ENCODE assay signal across 22 cellular contexts in the genomic region with DNA sequence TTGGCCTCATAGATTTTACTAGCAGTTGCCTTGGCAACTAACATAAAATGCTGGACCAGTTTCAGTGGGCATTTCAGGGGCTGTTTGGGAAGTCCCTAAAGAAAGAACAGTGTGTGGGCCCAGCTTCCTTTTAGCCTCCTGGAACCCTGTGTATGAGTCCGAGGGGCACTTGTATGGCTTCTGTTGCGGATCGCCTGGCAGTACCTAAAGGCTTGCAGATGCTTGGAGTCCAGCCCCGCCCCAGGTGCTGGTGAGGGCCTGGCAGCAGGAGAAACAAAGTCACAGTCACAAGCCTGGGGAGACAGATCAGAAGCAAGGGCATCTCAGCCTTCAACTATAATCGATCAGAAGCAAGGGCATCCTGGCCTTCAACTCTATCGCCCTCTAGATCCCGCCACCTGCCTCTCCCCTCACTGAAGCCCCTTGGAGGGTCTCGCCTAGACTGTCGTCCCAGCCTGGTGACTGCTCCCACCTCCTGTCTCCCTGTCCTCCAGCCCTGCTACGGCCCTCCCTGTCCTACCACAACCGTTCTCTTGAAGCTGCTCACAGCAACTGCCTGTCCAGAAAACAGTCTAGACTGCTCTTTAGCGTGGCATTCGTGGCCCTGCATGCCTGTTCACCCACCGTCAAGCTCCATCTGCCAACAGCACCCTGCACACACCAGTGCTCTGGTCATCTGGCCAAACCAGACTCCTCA. TPM values are rescaled to one million over a fixed set of nuclear protein-coding genes. Genes with fewer than 3 reads are reported as not detected.
DNase-seq lines count a peak whose midpoint lies in the region; ATAC-seq, FAIRE-seq and TF ChIP-seq lines count a peak whose summit lies in the region.
"Had no signal": no experiment of that assay in that cellular context is flagged by ENCODE, and none has a peak within 500 bp of the region (broad histone marks: within the 10 kb centered on the region; RNA-seq: fewer than 3 reads in every experiment).

No MANE protein-coding gene starts in this region.

- no peak overlapping the region for H3K4me3 Mint-ChIP-seq in H9
- H3K4me3 Mint-ChIP-seq in osteocyte (ENCODE audit: unreplicated experiment) = no peak overlapping the region
- H3K4me3 Mint-ChIP-seq in Calu3 (ENCODE audit: low read depth, unreplicated experiment) = no peak overlapping the region
- H3K4me3 Mint-ChIP-seq in CD4-positive, alpha-beta T cell = no peak overlapping the region
- H3K4me3 Mint-ChIP-seq: CD8-positive, alpha-beta T cell had no signal

- POLR2A ChIA-PET in K562 (lab: Yijun Ruan, JAX) = interaction anchor here (0.9 kb wide), 1 partner anchor 9 kb away, joined by 3 read pairs; no protein-coding TSS in a partner anchor
- POLR2A ChIA-PET in CD4-positive, alpha-beta T cell (lab: Charles Lee) = no interaction called here

- no peak overlapping the region for H3K14ac ChIP-seq in H9 (ENCODE audit: insufficient read depth, low read length)

- no TSS peak for BruUV-seq in K562 (replicated peaks; lab: Mats Ljungman, UMichigan)
- no TSS peak for BruUV-seq in Calu3 (replicated peaks; lab: Mats Ljungman, UMichigan)

- CTCF ChIA-PET in K562 (lab: Yijun Ruan, JAX; ENCODE audit: low intra/inter-chr PET ratio) (no interaction called here), Calu3 (lab: Charles Lee) (interaction anchor here (1.3 kb wide), 1 partner anchor 87 kb away, joined by 4 read pairs; no protein-coding TSS in a partner anchor)
- CTCF ChIA-PET in CD4-positive, alpha-beta T cell (lab: Charles Lee) = interaction anchor here (1.3 kb wide), 1 partner anchor 9 kb away, joined by 3 read pairs; no protein-coding TSS in a partner anchor

- H3K9me3 ChIP-seq in H9 (ENCODE audit: control insufficient read depth, low read depth, low read length) = no peaks in the 10 kb centered on the region
- H3K9me3 ChIP-seq in K562 (replicated peaks; ENCODE audit: control insufficient read depth, insufficient read depth, low read depth, low read length) = no peaks in the 10 kb centered on the region
- H3K9me3 ChIP-seq in CD4-positive, alpha-beta T cell (ENCODE audit: control insufficient read depth, low read length) = no peaks in the 10 kb centered on the region
- H3K9me3 ChIP-seq: SJSA1 had no signal

- H3K79me1 ChIP-seq in H9 (ENCODE audit: insufficient read depth, low read depth, low read length, poor library complexity, severe bottlenecking) = no peaks in the 10 kb centered on the region

- H4K5ac ChIP-seq in H9 (ENCODE audit: insufficient read length, low read depth, low read length) = no peak overlapping the region

- DNase-seq in H9 (no peak), K562 (ENCODE audit: extremely low read depth in 1 of 4, low spot score in 3 of 4) (no peak), iPS-NIHi7 (ENCODE audit: extremely low spot score) (peak; percentile 7), osteocyte (ENCODE audit: extremely low spot score, unreplicated experiment) (peak; percentile 72), Calu3 (no peak), NCI-H2029 (lab: John Stamatoyannopoulos, UW) (no peak)
- DNase-seq in CD4-positive, alpha-beta T cell = no peak
- DNase-seq: C1 segment of cervical spinal cord, DMS153, DND-41, MV-4-11, NCI-H1105, NCI-H146, NCI-H1930, NCI-H446 treated with DMSO at 0.1 percent for 48 hours, NCI-H526, NCI-H82, PC-9 had no signal

- H3K56ac ChIP-seq in H9 (ENCODE audit: insufficient read length, low read depth, low read length) = no peak overlapping the region

- no peak for TF ChIP-seq POLR2A in K562 (conservative IDR thresholded peaks at IDR 0.05)

- no peak for TF ChIP-seq RAD21 in K562 (CRISPR knock-in tag; conservative IDR thresholded peaks at IDR 0.05 in 1 of 2, IDR thresholded peaks at IDR 0.05 in 1 of 2)

- no peaks in the 10 kb centered on the region for H3K9me3 Mint-ChIP-seq in H9
- H3K9me3 Mint-ChIP-seq in osteocyte (ENCODE audit: unreplicated experiment) = no peaks in the 10 kb centered on the region
- H3K9me3 Mint-ChIP-seq in Calu3 (ENCODE audit: low read depth, unreplicated experiment) = no peaks in the 10 kb centered on the region
- H3K9me3 Mint-ChIP-seq in CD4-positive, alpha-beta T cell = no peaks in the 10 kb centered on the region
- H3K9me3 Mint-ChIP-seq: CD8-positive, alpha-beta T cell had no signal

- H4K91ac ChIP-seq in H9 (ENCODE audit: insufficient read length, low read depth, low read length) = no peak overlapping the region

- TF ChIP-seq CTCF in H9 (conservative IDR thresholded peaks at IDR 0.05) = 0 out of 3 replicates have a peak, but pooled peaks have one; percentile 13
- no peak for TF ChIP-seq CTCF in K562 (IDR thresholded peaks at IDR 0.05 in 2 of 3, conservative IDR thresholded peaks at IDR 0.05 in 1 of 3; ENCODE audit: insufficient read depth in 2 of 3, low read depth in 1 of 3, low read length in 3 of 3)
- TF ChIP-seq CTCF in osteocyte (IDR thresholded peaks at IDR 0.05) = no peak
- TF ChIP-seq CTCF in Calu3 (IDR thresholded peaks at IDR 0.05; ENCODE audit: unreplicated experiment) = no peak
- no peak for TF ChIP-seq CTCF in CD4-positive, alpha-beta T cell (IDR thresholded peaks at IDR 0.05)

- no peak overlapping the region for H2BK20ac ChIP-seq in H9 (ENCODE audit: low read depth, low read length, poor library complexity, severe bottlenecking)

- in situ Hi-C loops in K562 (cut with MboI) = no loop called here

- no peak overlapping the region for H3T11ph ChIP-seq in H9 (ENCODE audit: low read length)

- H3K4me2 ChIP-seq in H9 (ENCODE audit: insufficient read depth, insufficient read length, low read length) (no peak overlapping the region), K562 (ENCODE audit: insufficient read depth, low read length) (no peak overlapping the region)
- H3K4me2 ChIP-seq: PC-9 had no signal

- H2AK5ac ChIP-seq in H9 (ENCODE audit: insufficient read length, low read length) = no peak overlapping the region

- H3K27ac Mint-ChIP-seq in H9 (peak overlapping the region in 2 of 3 experiments; percentile 55 to 68; a peak in 1 of 7 replicates), osteocyte (ENCODE audit: unreplicated experiment) (no peak overlapping the region), Calu3 (ENCODE audit: unreplicated experiment) (no peak overlapping the region)
- no peak overlapping the region for H3K27ac Mint-ChIP-seq in CD4-positive, alpha-beta T cell
- H3K27ac Mint-ChIP-seq: CD8-positive, alpha-beta T cell had no signal

- H3K4me1 ChIP-seq in H9 (ENCODE audit: insufficient read depth, low read length) (no peaks in the 10 kb centered on the region), K562 (replicated peaks in 1 of 2; ENCODE audit: control insufficient read depth in 2 of 2, insufficient read depth in 2 of 2, low read length in 2 of 2) (peaks cover 0 to 7% of the 10 kb centered on the region in 2 experiments; a peak in 2 of 5 replicates)

- no peaks in the 10 kb centered on the region for H3K23me2 ChIP-seq in H9 (ENCODE audit: insufficient read length, low read depth, low read length, poor library complexity, severe bottlenecking)

- no peak overlapping the region for H3K4me3 ChIP-seq in K562
- H3K4me3 ChIP-seq: PC-9, SJSA1 had no signal

- no peak for FAIRE-seq in K562 (lab: Jason Lieb, UNC)
- FAIRE-seq: GM12892, GM19239 had no signal

- H3K27me3 ChIP-seq in H9 (ENCODE audit: insufficient read depth, low read length) (no peaks in the 10 kb centered on the region), K562 (ENCODE audit: control insufficient read depth in 2 of 2, insufficient read depth in 2 of 2, low read length in 2 of 2) (peaks cover 41 to 55% of the 10 kb centered on the region in 2 experiments; a peak in 4 of 5 replicates)
- peaks cover 4% of the 10 kb centered on the region for H3K27me3 ChIP-seq in CD4-positive, alpha-beta T cell (ENCODE audit: control insufficient read depth, insufficient read depth, low read length)

- H3K4me1 Mint-ChIP-seq in H9 (peaks cover 5 to 6% of the 10 kb centered on the region in 2 experiments; a peak in 3 of 4 replicates), osteocyte (ENCODE audit: unreplicated experiment) (no peaks in the 10 kb centered on the region), Calu3 (ENCODE audit: low read depth, unreplicated experiment) (no peaks in the 10 kb centered on the region)
- H3K4me1 Mint-ChIP-seq in CD4-positive, alpha-beta T cell (ENCODE audit: low read depth) = no peaks in the 10 kb centered on the region

- H2BK5ac ChIP-seq in H9 (ENCODE audit: insufficient read length, low read length) = no peak overlapping the region

- WGBS in H9 (ENCODE audit: extremely low coverage, insufficient read length, low lambda C conversion rate) = no CpG with 5 or more reads among the region's 14 CpGs
- 1% methylated on average over 14 of the region's 14 CpGs for WGBS in K562 (ENCODE audit: insufficient coverage, low coverage, missing lambda C conversion rate)

- H3K9me1 ChIP-seq in K562 (ENCODE audit: control insufficient read depth, insufficient read depth, low read length) = no peaks in the 10 kb centered on the region

- intact Hi-C loops in K562 (cut with micrococcal nuclease) = no loop called here
- intact Hi-C loops in Calu3 (cut with micrococcal nuclease; ENCODE audit: unreplicated experiment) = no loop called here
- intact Hi-C loops in CD4-positive, alpha-beta T cell (cut with DNase I, micrococcal nuclease) = no loop called here

- H3K4ac ChIP-seq in H9 (ENCODE audit: low read depth, low read length) = no peak overlapping the region

- H2AFZ ChIP-seq in H9 (ENCODE audit: low read length) (no peak overlapping the region), K562 (ENCODE audit: low read depth, low read length) (no peak overlapping the region)
- H2AFZ ChIP-seq: PC-9 had no signal

- H3K27me3 Mint-ChIP-seq in H9 (ENCODE audit: low read depth) (peaks cover 10% of the 10 kb centered on the region), osteocyte (ENCODE audit: unreplicated experiment) (peaks cover 30% of the 10 kb centered on the region), Calu3 (ENCODE audit: unreplicated experiment) (peaks cover 75% of the 10 kb centered on the region)
- H3K27me3 Mint-ChIP-seq in CD4-positive, alpha-beta T cell = peaks cover 29% of the 10 kb centered on the region

- no peak for TF ChIP-seq EP300 in K562 (IDR thresholded peaks at IDR 0.05; ENCODE audit: low read length)

- no peak overlapping the region for H2BK12ac ChIP-seq in H9 (ENCODE audit: insufficient read length, low read depth, low read length)

- H4K8ac ChIP-seq in H9 (replicated peaks; ENCODE audit: insufficient read length, low read depth, low read length) = no peak overlapping the region

- no peak overlapping the region for H2BK120ac ChIP-seq in H9 (ENCODE audit: low read depth, low read length, poor library complexity, severe bottlenecking)

- H3K9ac ChIP-seq in H9 (ENCODE audit: extremely low read depth, insufficient read length, low read length) = no peak overlapping the region
- peak overlapping the region in 1 of 2 experiments; percentile 32; a peak in 1 of 4 replicates for H3K9ac ChIP-seq in K562 (ENCODE audit: insufficient read depth in 1 of 2, low read depth in 2 of 2, low read length in 2 of 2)

- no peak for ATAC-seq in K562
- no peak for ATAC-seq in CD4-positive, alpha-beta T cell (ENCODE audit: poor library complexity)
- ATAC-seq: CD8-positive, alpha-beta T cell had no signal

- no peak overlapping the region for H2BK15ac ChIP-seq in H9 (ENCODE audit: low read depth, low read length)

- H3K36me3 Mint-ChIP-seq in H9 (ENCODE audit: insufficient read depth in 1 of 3, low read depth in 3 of 3) (peaks cover 0 to 6% (median 0%) of the 10 kb centered on the region in 3 experiments; a peak in 2 of 7 replicates), osteocyte (ENCODE audit: unreplicated experiment) (no peaks in the 10 kb centered on the region), Calu3 (ENCODE audit: insufficient read depth, unreplicated experiment) (no peaks in the 10 kb centered on the region)
- H3K36me3 Mint-ChIP-seq in CD4-positive, alpha-beta T cell (ENCODE audit: low read depth) = no peaks in the 10 kb centered on the region
- H3K36me3 Mint-ChIP-seq: CD8-positive, alpha-beta T cell had no signal

- H3K79me2 ChIP-seq in H9 (ENCODE audit: insufficient read depth, low read length) = no peaks in the 10 kb centered on the region
- no peaks in the 10 kb centered on the region for H3K79me2 ChIP-seq in K562 (ENCODE audit: control insufficient read depth, insufficient read depth, low read length)

- H3K23ac ChIP-seq in H9 (ENCODE audit: insufficient read length, low read depth, low read length) = no peak overlapping the region

- no peak overlapping the region for H3K18ac ChIP-seq in H9 (ENCODE audit: insufficient read length, low read depth, low read length)

- H3K27ac ChIP-seq in H9 (ENCODE audit: insufficient read length, low read depth, low read length) = no peak overlapping the region
- H3K27ac ChIP-seq in K562 (ENCODE audit: extremely low read depth, low read depth, low read length) = no peak overlapping the region
- no peak overlapping the region for H3K27ac ChIP-seq in CD4-positive, alpha-beta T cell (ENCODE audit: low read depth, low read length)
- H3K27ac ChIP-seq: PC-9, SJSA1 had no signal

- H4K20me1 ChIP-seq in H9 (ENCODE audit: control insufficient read depth, insufficient read depth, insufficient read length) (no peaks in the 10 kb centered on the region), K562 (replicated peaks; ENCODE audit: control insufficient read depth, insufficient read depth, low read length) (0 out of 2 replicates have a peak, but pooled peaks cover 3% of the 10 kb centered on the region)

- no peaks in the 10 kb centered on the region for H3K36me3 ChIP-seq in K562 (ENCODE audit: control insufficient read depth, insufficient read depth, low read length)
- H3K36me3 ChIP-seq: SJSA1 had no signal

RNA-seq across cellular contexts. Expression of a gene that starts 36.7 kb away (rescaled TPM):
- 1.9 and 2.0 TPM in 2 replicates for total RNA-seq in H9 (2021)
- 103 and 194 TPM in 2 replicates for total RNA-seq in K562 (2011; cell fraction: chromatin; rRNA removed; ENCODE audit: low replicate concordance)
- 85.6 and 90.0 TPM in 2 replicates for total RNA-seq in K562 (2011; cell fraction: nucleolus; rRNA removed)
- total RNA-seq in K562 (2011; cell fraction: nucleoplasm; rRNA removed) = 95.6 and 105 TPM in 2 replicates
- total RNA-seq in K562 (2014; rRNA removed) = 12.6 and 16.8 TPM in 2 replicates
- total RNA-seq in K562 (2014; rRNA removed; fragmentation: Illumina TruSeq; extraction: Trizol) = 10.0 and 10.8 TPM in 2 replicates
- 11.6 and 12.6 TPM in 2 replicates for total RNA-seq in K562 (2015; rRNA removed; fragmentation: Illumina TruSeq; extraction: Trizol)
- total RNA-seq in K562 (2021) = 26.7 and 29.8 TPM in 2 replicates
- polyA plus RNA-seq in K562 (2011; rRNA removed) = 25.5 and 53.9 TPM in 2 replicates
- 28.1 and 37.8 TPM in 2 replicates for polyA plus RNA-seq in K562 (2011; cell fraction: cytosol; rRNA removed)
- polyA plus RNA-seq in K562 (2011; cell fraction: nucleus; rRNA removed) = 274 and 277 TPM in 2 replicates
- polyA plus RNA-seq in K562 (2012) = 33.7 and 73.6 TPM in 2 replicates
- polyA plus RNA-seq in K562 (2014; fragmentation: Illumina TruSeq; extraction: Trizol) = 30.4 and 32.8 TPM in 2 replicates
- 1 to 10 TPM in 1 of 2 experiments, under 1 TPM in 1; 0.70 to 1.1 TPM for polyA plus RNA-seq in K562 (2014; fragmentation: Nextera tagmentation; extraction: Ambion mirVana)
- polyA plus RNA-seq in K562 (2014; rRNA removed) = 32.3 and 43.2 TPM in 2 replicates
- polyA minus RNA-seq in K562 (2011; rRNA and poly(A)+ RNA removed) = 17.6 and 23.6 TPM in 2 replicates
- 11.7 and 21.4 TPM in 2 replicates for polyA minus RNA-seq in K562 (2011; cell fraction: cytosol; rRNA and poly(A)+ RNA removed)
- 20.3 and 37.2 TPM in 2 replicates for polyA minus RNA-seq in K562 (2011; cell fraction: nucleus; rRNA and poly(A)+ RNA removed)
- total RNA-seq in osteocyte = 9.4 and 9.5 TPM in 2 replicates
- 11.1 and 13.9 TPM in 2 replicates for total RNA-seq in Calu3 (2022)
- 1 to 10 TPM; 3.4 to 4.5 TPM for total RNA-seq in CD4-positive, alpha-beta T cell

Comparison
In these comparisons a context has a peak if more than half of its experiments do, and no peak if none do; other contexts are left out.
1. DNase-seq: peak in iPS-NIHi7 (single experiment) and osteocyte (single experiment); none in H9 (single experiment), K562 (0 of 4), Calu3 (single experiment), NCI-H2029 (single experiment) and CD4-positive, alpha-beta T cell (0 of 10).
2. H3K27ac Mint-ChIP-seq: peak in H9 (2 of 3); none in osteocyte (single experiment), Calu3 (single experiment) and CD4-positive, alpha-beta T cell (single experiment).